Comparison of ENCODE assay signal across 13 cellular contexts in the genomic region with DNA sequence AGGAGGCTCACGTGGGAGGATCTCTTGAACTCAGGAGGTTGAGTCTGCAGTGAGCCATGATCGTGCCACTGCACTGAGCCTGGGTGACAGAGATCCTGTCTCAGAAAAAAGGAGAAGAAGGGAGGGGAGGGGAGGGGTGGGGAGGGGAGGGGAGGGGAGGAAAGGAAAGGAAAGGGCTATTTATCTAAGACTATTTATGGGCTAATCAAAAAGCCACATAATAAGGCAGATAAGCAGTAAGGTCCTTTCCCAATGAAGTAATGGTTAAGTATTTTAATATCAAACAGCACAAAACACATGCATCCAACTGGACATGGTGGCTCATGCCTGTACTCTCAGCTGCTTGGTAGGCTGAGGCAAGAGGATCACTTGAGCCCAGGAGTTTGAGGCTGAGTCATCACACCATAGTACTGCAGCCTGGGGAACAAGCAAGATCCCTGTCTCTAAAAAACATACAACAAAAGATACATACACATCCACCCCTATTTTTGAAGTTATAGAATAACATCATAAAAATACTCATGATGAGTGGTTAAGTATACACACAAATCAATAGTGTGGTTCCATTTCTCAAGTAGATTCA. TPM values are rescaled to one million over a fixed set of nuclear protein-coding genes. Genes with fewer than 3 reads are reported as not detected.
DNase-seq lines count a peak whose midpoint lies in the region; ATAC-seq, FAIRE-seq and TF ChIP-seq lines count a peak whose summit lies in the region.
"Had no signal": no experiment of that assay in that cellular context is flagged by ENCODE, and none has a peak within 500 bp of the region (broad histone marks: within the 10 kb centered on the region; RNA-seq: fewer than 3 reads in every experiment).

No MANE protein-coding gene starts in this region.

- CTCF ChIA-PET in endothelial cell of umbilical vein (lab: Charles Lee) = interaction anchor here (1.8 kb wide), 1 partner anchor 8 kb away, joined by 5 read pairs; no protein-coding TSS in a partner anchor

- H4K20me1 ChIP-seq in GM23248 (ENCODE audit: insufficient read depth) (peaks cover 3% of the 10 kb centered on the region; the same call in 1 of the 2 replicates), OCI-LY3 (ENCODE audit: insufficient read depth, low read length) (peaks cover 66% of the 10 kb centered on the region), endothelial cell of umbilical vein (replicated peaks; ENCODE audit: control insufficient read depth, extremely low read depth, insufficient read depth, low read length) (peaks cover 11% of the 10 kb centered on the region)

- H4K8ac ChIP-seq in trophoblast cell (ENCODE audit: low read depth, low read length) = no peak overlapping the region

- no peak overlapping the region for H2AK5ac ChIP-seq in trophoblast cell (ENCODE audit: low read length)

- no peak overlapping the region for H3K18ac ChIP-seq in trophoblast cell (ENCODE audit: low read length)

- H3K4me1 Mint-ChIP-seq in mesothelial cell of epicardium = peaks cover 59% of the 10 kb centered on the region
- H3K4me1 Mint-ChIP-seq: CD4-positive, CD25-positive, alpha-beta regulatory T cell had no signal

- in situ Hi-C loops in GM23248 (cut with MboI) = no loop called here

- no peak for TF ChIP-seq POLR2A in endothelial cell of umbilical vein (IDR thresholded peaks at IDR 0.05; ENCODE audit: low read depth, low read length)

- no peaks in the 10 kb centered on the region for H3K9me3 Mint-ChIP-seq in mesothelial cell of epicardium
- H3K9me3 Mint-ChIP-seq: activated B cell treated with CpG ODN at 0.5 μM for 24 hours; CD4-positive, CD25-positive, alpha-beta regulatory T cell had no signal

- POLR2A ChIA-PET in endothelial cell of umbilical vein (lab: Charles Lee) = no interaction called here

- H2BK5ac ChIP-seq in trophoblast cell (ENCODE audit: low read depth, low read length, poor library complexity) = no peak overlapping the region

- no peaks in the 10 kb centered on the region for H3K9me1 ChIP-seq in endothelial cell of umbilical vein (replicated peaks; ENCODE audit: control insufficient read depth, extremely low read depth, insufficient read depth, low read length)

- no peaks in the 10 kb centered on the region for H3K27me3 Mint-ChIP-seq in mesothelial cell of epicardium (ENCODE audit: low read depth)
- H3K27me3 Mint-ChIP-seq: activated B cell treated with CpG ODN at 0.5 μM for 24 hours, brain had no signal

- no peaks in the 10 kb centered on the region for H3K9me2 ChIP-seq in GM23248 (ENCODE audit: insufficient read depth)

- H3K79me1 ChIP-seq in trophoblast cell (ENCODE audit: low read length) = no peaks in the 10 kb centered on the region

- H3K4ac ChIP-seq in trophoblast cell (ENCODE audit: low read depth, low read length) = peak overlapping the region; percentile 97

- H2AFZ ChIP-seq in GM23248 = no peak overlapping the region
- no peak overlapping the region for H2AFZ ChIP-seq in OCI-LY3 (ENCODE audit: low read depth, low read length)
- H2AFZ ChIP-seq in endothelial cell of umbilical vein (ENCODE audit: low read depth, low read length) = no peak overlapping the region
- no peak overlapping the region for H2AFZ ChIP-seq in trophoblast cell (ENCODE audit: insufficient read depth, low read length, poor library complexity)

- intact Hi-C loops in endothelial cell of umbilical vein (cut with micrococcal nuclease) = no loop called here

- BruUV-seq in endothelial cell of umbilical vein (replicated peaks; lab: Mats Ljungman, UMichigan) = no TSS peak

- H3K27ac ChIP-seq in GM23248 (no peak overlapping the region), OCI-LY3 (ENCODE audit: low read length) (no peak overlapping the region), endothelial cell of umbilical vein (ENCODE audit: insufficient read depth, low read depth, low read length) (no peak overlapping the region), trophoblast cell (ENCODE audit: low read depth, low read length) (no peak overlapping the region)

- H2BK120ac ChIP-seq in trophoblast cell (ENCODE audit: insufficient read depth, low read length, poor library complexity) = no peak overlapping the region

- peak; percentile 61 for FAIRE-seq in endothelial cell of umbilical vein (lab: Jason Lieb, UNC)

- H3F3A ChIP-seq in GM23248 (ENCODE audit: insufficient read depth) = peaks cover 20% of the 10 kb centered on the region; the same call in 1 of the 2 replicates

- no peak for TF ChIP-seq CTCF in OCI-LY3 (IDR thresholded peaks at IDR 0.05; ENCODE audit: low read depth, low read length)
- no peak for TF ChIP-seq CTCF in endothelial cell of umbilical vein (IDR thresholded peaks at IDR 0.05; ENCODE audit: extremely low read depth in 1 of 2, insufficient read depth in 1 of 2, low read depth in 1 of 2, low read length in 2 of 2)
- no peak for TF ChIP-seq CTCF in mesothelial cell of epicardium (IDR thresholded peaks at IDR 0.05; ENCODE audit: unreplicated experiment)

- H4K12ac ChIP-seq in trophoblast cell (ENCODE audit: low read depth, low read length) = no peak overlapping the region

- H2BK12ac ChIP-seq in trophoblast cell (ENCODE audit: low read length) = no peak overlapping the region

- DNase-seq in GM23248 (peak; percentile 65), endothelial cell of umbilical vein (ENCODE audit: low read depth, low spot score) (peak; percentile 33), trophoblast cell (peak; percentile 5 to 26), mesothelial cell of epicardium (ENCODE audit: low spot score in 2 of 2, unreplicated experiment in 2 of 2) (no peak), NCI-H748 treated with DMSO at 0.1 percent for 48 hours (lab: John Stamatoyannopoulos, UW) (no peak), NCI-H2107 (lab: John Stamatoyannopoulos, UW) (no peak)
- DNase-seq: activated B cell treated with CpG ODN at 0.5 μM for 24 hours; activated T-cell treated with anti-CD3 and anti-CD28 coated beads, Interleukin-2, amount 50 U/mL, for 48 hours; CD4-positive, CD25-positive, alpha-beta regulatory T cell; NCI-H1105 had no signal

- H3K4me2 ChIP-seq in GM23248 (ENCODE audit: unreplicated experiment) (no peak overlapping the region), OCI-LY3 (ENCODE audit: low read length) (peak overlapping the region; percentile 37; the same call in 1 of the 2 replicates), endothelial cell of umbilical vein (ENCODE audit: insufficient read depth, low read length) (no peak overlapping the region), trophoblast cell (ENCODE audit: low read length) (no peak overlapping the region)

- H3K4me1 ChIP-seq in GM23248 (ENCODE audit: insufficient read depth) = peaks cover 53% of the 10 kb centered on the region
- peaks cover 61% of the 10 kb centered on the region for H3K4me1 ChIP-seq in OCI-LY3 (ENCODE audit: low read length)
- peaks cover 31% of the 10 kb centered on the region for H3K4me1 ChIP-seq in endothelial cell of umbilical vein (ENCODE audit: control insufficient read depth, extremely low read depth, insufficient read depth, low read length)
- peaks cover 0 to 4% of the 10 kb centered on the region in 2 experiments for H3K4me1 ChIP-seq in trophoblast cell (ENCODE audit: control insufficient read depth in 1 of 2, insufficient read depth in 2 of 2, low read length in 2 of 2)

- dilution Hi-C loops in endothelial cell of umbilical vein (cut with MboI; ENCODE audit: extremely low pct_ligation_motif_present, low sequenced_read_pairs) = no loop called here

- peaks cover 6% of the 10 kb centered on the region; the same call in 1 of the 2 replicates for H3K36me3 ChIP-seq in GM23248 (ENCODE audit: low read depth)
- peaks cover 14% of the 10 kb centered on the region for H3K36me3 ChIP-seq in OCI-LY3 (replicated peaks; ENCODE audit: low read depth, low read length)
- no peaks in the 10 kb centered on the region for H3K36me3 ChIP-seq in endothelial cell of umbilical vein (ENCODE audit: control insufficient read depth in 2 of 2, extremely low read depth in 1 of 2, insufficient read depth in 2 of 2, low read length in 2 of 2)
- peaks cover 0 to 5% of the 10 kb centered on the region in 2 experiments for H3K36me3 ChIP-seq in trophoblast cell (ENCODE audit: control insufficient read depth in 1 of 2, insufficient read depth in 2 of 2, low read length in 2 of 2)

- no peak overlapping the region for H3K23ac ChIP-seq in trophoblast cell (ENCODE audit: low read length)

- H3K14ac ChIP-seq in trophoblast cell (ENCODE audit: low read length) = no peak overlapping the region

- H3K36me3 Mint-ChIP-seq in mesothelial cell of epicardium = peaks cover 3% of the 10 kb centered on the region
- H3K36me3 Mint-ChIP-seq: brain; CD4-positive, CD25-positive, alpha-beta regulatory T cell had no signal

- no peak for ATAC-seq in HG03521 (IDR thresholded peaks at IDR 0.05; ENCODE audit: unreplicated experiment)

- H3K27ac Mint-ChIP-seq in mesothelial cell of epicardium = no peak overlapping the region
- H3K27ac Mint-ChIP-seq: activated B cell treated with CpG ODN at 0.5 μM for 24 hours; brain; CD4-positive, CD25-positive, alpha-beta regulatory T cell had no signal

- no peak overlapping the region for H3K4me3 Mint-ChIP-seq in mesothelial cell of epicardium
- H3K4me3 Mint-ChIP-seq: activated B cell treated with CpG ODN at 0.5 μM for 24 hours; brain; CD4-positive, CD25-positive, alpha-beta regulatory T cell had no signal

- H4K91ac ChIP-seq in trophoblast cell (ENCODE audit: low read depth, low read length) = no peak overlapping the region

- H3K79me2 ChIP-seq in GM23248 (ENCODE audit: insufficient read depth) (peaks cover 99% of the 10 kb centered on the region), OCI-LY3 (ENCODE audit: low read length) (peaks cover 99% of the 10 kb centered on the region), endothelial cell of umbilical vein (ENCODE audit: control insufficient read depth, insufficient read depth, low read length) (peaks cover 100% of the 10 kb centered on the region), trophoblast cell (ENCODE audit: control insufficient read depth, insufficient read depth, low read length, poor library complexity) (peaks cover 9% of the 10 kb centered on the region)

- H3K27me3 ChIP-seq in GM23248 (replicated peaks; ENCODE audit: insufficient read depth) (no peaks in the 10 kb centered on the region), OCI-LY3 (ENCODE audit: low read depth, low read length) (no peaks in the 10 kb centered on the region), endothelial cell of umbilical vein (ENCODE audit: control insufficient read depth in 2 of 2, insufficient read depth in 2 of 2, low read length in 2 of 2) (no peaks in the 10 kb centered on the region), trophoblast cell (ENCODE audit: insufficient read depth, low read length) (no peaks in the 10 kb centered on the region)

- H3K4me3 ChIP-seq in GM23248 = no peak overlapping the region
- no peak overlapping the region for H3K4me3 ChIP-seq in OCI-LY3 (ENCODE audit: low read length)
- H3K4me3 ChIP-seq in endothelial cell of umbilical vein (replicated peaks in 1 of 3; ENCODE audit: insufficient read depth in 1 of 3, low read depth in 1 of 3, low read length in 3 of 3) = no peak overlapping the region
- no peak overlapping the region for H3K4me3 ChIP-seq in trophoblast cell (ENCODE audit: low read depth, low read length)

- WGBS in GM23248 (ENCODE audit: low coverage in 1 of 2, low lambda C conversion rate in 2 of 2, missing lambda C conversion rate in 2 of 2), 2 experiments = 71 to 94% methylated on average over 2 of the region's 2 CpGs
- no CpG with 5 or more reads among the region's 2 CpGs for WGBS in trophoblast cell (ENCODE audit: extremely low coverage, insufficient coverage, insufficient read length)

- no peak overlapping the region for H3K9ac ChIP-seq in GM23248
- no peak overlapping the region for H3K9ac ChIP-seq in OCI-LY3 (ENCODE audit: low read length)
- no peak overlapping the region for H3K9ac ChIP-seq in endothelial cell of umbilical vein (replicated peaks; ENCODE audit: extremely low read depth, insufficient read depth, low read length)
- H3K9ac ChIP-seq in trophoblast cell (ENCODE audit: low read length) = no peak overlapping the region

- H3K9me3 ChIP-seq in GM23248 (ENCODE audit: low read depth) (no peaks in the 10 kb centered on the region), OCI-LY3 (ENCODE audit: insufficient read depth, low read length) (no peaks in the 10 kb centered on the region), endothelial cell of umbilical vein (replicated peaks; ENCODE audit: control insufficient read depth, insufficient read depth, low read length) (no peaks in the 10 kb centered on the region), trophoblast cell (ENCODE audit: insufficient read depth, low read depth, low read length) (no peaks in the 10 kb centered on the region)

RNA-seq across cellular contexts. Expression of a gene that starts 9.7 kb away (rescaled TPM):
- total RNA-seq in GM23248 (2014; rRNA removed; shearing (Covaris generic)) = 53.2 and 62.6 TPM in 2 replicates
- polyA plus RNA-seq in GM23248 (2016; fragmentation: Nextera tagmentation; extraction: Ambion mirVana) (53.9 and 54.4 TPM in 2 replicates), endothelial cell of umbilical vein (16.2 and 18.3 TPM in 2 replicates)
- total RNA-seq in endothelial cell of umbilical vein (154 and 175 TPM in 2 replicates), mesothelial cell of epicardium (205 to 229 TPM (median 211 TPM) in 3 replicates)
- 10.5 and 13.0 TPM in 2 replicates for polyA plus RNA-seq in endothelial cell of umbilical vein (2011; cell fraction: cytosol; rRNA removed)
- polyA plus RNA-seq in endothelial cell of umbilical vein (2011; cell fraction: nucleus; rRNA removed) = 53.1 and 81.3 TPM in 2 replicates
- 82.5 and 115 TPM in 2 replicates for polyA plus RNA-seq in endothelial cell of umbilical vein (2012)
- polyA minus RNA-seq in endothelial cell of umbilical vein = 32.5 and 37.7 TPM in 2 replicates
- 30.2 TPM for polyA minus RNA-seq in endothelial cell of umbilical vein (2011; cell fraction: cytosol; rRNA and poly(A)+ RNA removed)
- polyA minus RNA-seq in endothelial cell of umbilical vein (2011; cell fraction: nucleus; rRNA and poly(A)+ RNA removed) = 112 and 127 TPM in 2 replicates
- 63.9 and 76.7 TPM in 2 replicates for polyA plus RNA-seq in trophoblast cell (2013)

Comparison
In these comparisons a context has a peak if more than half of its experiments do, and no peak if none do; other contexts are left out.
1. DNase-seq: peak in GM23248 (single experiment), endothelial cell of umbilical vein (single experiment) and trophoblast cell (2 of 2); none in mesothelial cell of epicardium (0 of 2), NCI-H748 treated with DMSO at 0.1 percent for 48 hours (single experiment) and NCI-H2107 (single experiment).